ENCODE assay signal across 22 cellular contexts in the genomic region with DNA sequence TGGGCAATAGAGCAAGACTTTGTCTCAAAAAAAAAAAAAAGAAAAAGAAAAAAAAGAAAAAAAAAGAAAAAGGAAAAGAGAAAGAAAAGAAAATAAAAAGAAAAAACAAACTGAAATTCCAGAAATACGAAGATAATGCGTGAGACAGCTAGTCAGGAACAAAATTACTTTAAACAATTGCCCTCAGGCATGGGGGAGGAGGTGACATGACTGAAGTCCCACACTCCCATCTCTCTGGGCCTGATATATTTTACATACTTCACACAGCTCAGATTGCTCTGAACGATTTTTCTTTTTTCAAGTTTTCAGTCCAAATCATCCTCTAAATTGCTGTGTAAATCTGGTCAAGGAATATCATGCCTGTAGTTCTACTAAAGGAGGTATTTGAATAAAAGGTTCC.
"Had no signal": no experiment of that assay in that cellular context is flagged by ENCODE, and none has a peak within 500 bp of the region (broad histone marks: within the 10 kb centered on the region; RNA-seq: fewer than 3 reads in every experiment).

No MANE protein-coding gene starts in this region.

- H3K4me3 ChIP-seq: colonic mucosa, coronary artery, dorsolateral prefrontal cortex, esophagus muscularis mucosa, esophagus squamous epithelium, gastroesophageal sphincter, heart left ventricle, heart right ventricle had no signal

- H3K27me3 ChIP-seq: colonic mucosa, dorsolateral prefrontal cortex, esophagus muscularis mucosa, esophagus squamous epithelium, gastroesophageal sphincter, heart left ventricle, heart right ventricle had no signal

- H3K4me1 ChIP-seq: colonic mucosa, esophagus muscularis mucosa, esophagus squamous epithelium, foreskin keratinocyte, gastroesophageal sphincter, heart left ventricle, heart right ventricle had no signal

- DNase-seq: colonic mucosa; cortex of kidney; dermis blood vessel endothelial cell; dorsolateral prefrontal cortex; effector CD4-positive, alpha-beta T cell; effector CD8-positive, alpha-beta T cell; effector memory CD4-positive, alpha-beta T cell; effector memory CD8-positive, alpha-beta T cell; endodermal cell; erythroblast; esophagus squamous epithelium; foreskin fibroblast; foreskin keratinocyte; foreskin melanocyte; glutamatergic neuron; heart left ventricle; heart right ventricle had no signal

- ATAC-seq: effector memory CD8-positive, alpha-beta T cell; esophagus mucosa; foreskin keratinocyte; gastroesophageal sphincter; heart left ventricle; heart right ventricle had no signal

- H3K36me3 ChIP-seq: colonic mucosa, esophagus muscularis mucosa, esophagus squamous epithelium, gastroesophageal sphincter, heart left ventricle, heart right ventricle had no signal

- H3K27ac ChIP-seq: colonic mucosa, coronary artery, dorsolateral prefrontal cortex, epithelial cell of prostate, esophagus muscularis mucosa, esophagus squamous epithelium, foreskin keratinocyte, gastroesophageal sphincter, heart left ventricle, heart right ventricle had no signal

- H3K9me3 ChIP-seq: colonic mucosa had no signal
